ENCODE assay signal across 14 cellular contexts in genomic region chr10:54909165-54909564, GRCh38.
A peak's percentile ranks its signal among the peaks of the same experiment; 100 is the strongest.
DNase-seq lines count a peak whose midpoint lies in the region; ATAC-seq and TF ChIP-seq lines count a peak whose summit lies in the region.
"Had no signal": no experiment of that assay in that cellular context is flagged by ENCODE, and none has a peak within 500 bp of the region (broad histone marks: within the 10 kb centered on the region; RNA-seq: fewer than 3 reads in every experiment).

No MANE protein-coding gene starts in this region.

- DNase-seq in activated effector memory CD4-positive, alpha-beta T cell treated with anti-CD3 and anti-CD28 coated beads, Interleukin-2, amount 50 U/mL, for 16 hours: peak; percentile 34
- no peak for DNase-seq in activated effector memory CD4-positive, alpha-beta T cell treated with Interleukin-2 at 50 U/mL for 16 hours
- no peak for DNase-seq in sciatic nerve (ENCODE audit: low spot score)
- peak; percentile 50 for DNase-seq in upper lobe of right lung
- no peak for DNase-seq in T-helper 2 cell treated with Interferon-gamma antibody and Interleukin-4, amounts not matched to agents 5 μg/mL and 100 μg/mL, for 36 hours (ENCODE audit: low spot score)
- DNase-seq in activated T-cell treated with anti-CD3 and anti-CD28 coated beads, Interleukin-2, amount 50 U/mL, for 1 hour: no peak
- DNase-seq in NOMO-1 (lab: John Stamatoyannopoulos, UW; ENCODE audit: unreplicated experiment in 2 of 2): no peak
- DNase-seq: AML-193; Caco-2; CD4-positive, alpha-beta T cell had no signal

- no peak overlapping the region for H3K4me3 Mint-ChIP-seq in T-helper 2 cell treated with Interferon-gamma antibody and Interleukin-4, amounts not matched to agents 5 μg/mL and 100 μg/mL, for 36 hours
- H3K4me3 Mint-ChIP-seq: CD4-positive, alpha-beta T cell had no signal

- H3K4me3 ChIP-seq in upper lobe of right lung: no peak overlapping the region
- H3K4me3 ChIP-seq: A549, HAP-1 had no signal

- intact Hi-C loops in sciatic nerve (cut with DNase I): no loop called here
- intact Hi-C loops in upper lobe of right lung (cut with DNase I): no loop called here

- ATAC-seq in sciatic nerve: peak; percentile 28
- peak; percentile 20 for ATAC-seq in upper lobe of right lung
- ATAC-seq: A549 had no signal

- no peak overlapping the region for H3K27ac Mint-ChIP-seq in T-helper 2 cell treated with Interferon-gamma antibody and Interleukin-4, amounts not matched to agents 5 μg/mL and 100 μg/mL, for 36 hours
- H3K27ac Mint-ChIP-seq: CD4-positive, alpha-beta T cell had no signal

- no peaks in the 10 kb centered on the region for H3K36me3 Mint-ChIP-seq in T-helper 2 cell treated with Interferon-gamma antibody and Interleukin-4, amounts not matched to agents 5 μg/mL and 100 μg/mL, for 36 hours (ENCODE audit: low read depth)

- H3K4me1 ChIP-seq in upper lobe of right lung: no peaks in the 10 kb centered on the region
- H3K4me1 ChIP-seq: A549, Caco-2, HAP-1 had no signal

- no peaks in the 10 kb centered on the region for H3K36me3 ChIP-seq in upper lobe of right lung
- H3K36me3 ChIP-seq: HAP-1 had no signal

- H3K9me3 ChIP-seq in upper lobe of right lung: no peaks in the 10 kb centered on the region
- H3K9me3 ChIP-seq: A549, HAP-1 had no signal

- H3K27ac ChIP-seq in upper lobe of right lung: no peak overlapping the region
- H3K27ac ChIP-seq: 22Rv1, A549, C4-2B had no signal

- H3K9me3 Mint-ChIP-seq in T-helper 2 cell treated with Interferon-gamma antibody and Interleukin-4, amounts not matched to agents 5 μg/mL and 100 μg/mL, for 36 hours: peaks cover 21% of the 10 kb centered on the region

- H3K4me1 Mint-ChIP-seq in T-helper 2 cell treated with Interferon-gamma antibody and Interleukin-4, amounts not matched to agents 5 μg/mL and 100 μg/mL, for 36 hours (ENCODE audit: low read depth): no peaks in the 10 kb centered on the region

- no peaks in the 10 kb centered on the region for H3K27me3 ChIP-seq in upper lobe of right lung

- TF ChIP-seq CTCF in upper lobe of right lung (IDR thresholded peaks at IDR 0.05): no peak

- H3K27me3 Mint-ChIP-seq in T-helper 2 cell treated with Interferon-gamma antibody and Interleukin-4, amounts not matched to agents 5 μg/mL and 100 μg/mL, for 36 hours (ENCODE audit: low read depth): no peaks in the 10 kb centered on the region
- H3K27me3 Mint-ChIP-seq: CD4-positive, alpha-beta T cell had no signal

Comparison
In these comparisons a context has a peak if more than half of its experiments do, and no peak if none do; other contexts are left out.
1. DNase-seq: peak in activated effector memory CD4-positive, alpha-beta T cell treated with anti-CD3 and anti-CD28 coated beads, Interleukin-2, amount 50 U/mL, for 16 hours (single experiment) and upper lobe of right lung (single experiment); none in activated effector memory CD4-positive, alpha-beta T cell treated with Interleukin-2 at 50 U/mL for 16 hours (single experiment), sciatic nerve (single experiment), T-helper 2 cell treated with Interferon-gamma antibody and Interleukin-4, amounts not matched to agents 5 μg/mL and 100 μg/mL, for 36 hours (single experiment), activated T-cell treated with anti-CD3 and anti-CD28 coated beads, Interleukin-2, amount 50 U/mL, for 1 hour (single experiment) and NOMO-1 (0 of 2).